1 cellular context compared by ENCODE assay signal in genomic region chr3:197519801-197520211, GRCh38.
TF ChIP-seq lines count a peak whose summit lies in the region.

No MANE protein-coding gene starts in this region.

TF ChIP-seq in GM23338, 12 proteins besides CTCF, POLR2A, EP300 and RAD21 (continued from another document):
- TF ChIP-seq REST (IDR thresholded peaks at IDR 0.05; ENCODE audit: unreplicated experiment) (no peak), ZNF462 (CRISPR knock-in tag; IDR thresholded peaks at IDR 0.05) (no peak), ZNF331 (CRISPR knock-in tag; IDR thresholded peaks at IDR 0.05; ENCODE audit: low read depth) (no peak), ZNF114 (CRISPR knock-in tag; IDR thresholded peaks at IDR 0.05) (no peak), ETS1 (IDR thresholded peaks at IDR 0.05) (no peak), CREB1 (CRISPR knock-in tag; IDR thresholded peaks at IDR 0.05; ENCODE audit: low read depth) (no peak)
TF ChIP-seq in GM23338: peak in this region for 0.
